ENCODE assay signal across 1 cellular context in genomic region chr19:36114763-36115452, GRCh38.
A peak's percentile ranks its signal among the peaks of the same experiment; 100 is the strongest.
TF ChIP-seq lines count a peak whose summit lies in the region.

Gene POLR2I (minus strand): TSS chr19:36114875. CDS start chr19:36114856, 19 bp downstream.

TF ChIP-seq in HEK293, 187 proteins besides CTCF, POLR2A, EP300 and RAD21 (continued from another document and continues in another):
- TF ChIP-seq, protein P1, sequence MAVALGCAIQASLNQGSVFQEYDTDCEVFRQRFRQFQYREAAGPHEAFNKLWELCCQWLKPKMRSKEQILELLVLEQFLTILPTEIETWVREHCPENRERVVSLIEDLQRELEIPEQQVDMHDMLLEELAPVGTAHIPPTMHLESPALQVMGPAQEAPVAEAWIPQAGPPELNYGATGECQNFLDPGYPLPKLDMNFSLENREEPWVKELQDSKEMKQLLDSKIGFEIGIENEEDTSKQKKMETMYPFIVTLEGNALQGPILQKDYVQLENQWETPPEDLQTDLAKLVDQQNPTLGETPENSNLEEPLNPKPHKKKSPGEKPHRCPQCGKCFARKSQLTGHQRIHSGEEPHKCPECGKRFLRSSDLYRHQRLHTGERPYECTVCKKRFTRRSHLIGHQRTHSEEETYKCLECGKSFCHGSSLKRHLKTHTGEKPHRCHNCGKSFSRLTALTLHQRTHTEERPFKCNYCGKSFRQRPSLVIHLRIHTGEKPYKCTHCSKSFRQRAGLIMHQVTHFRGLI (tag by site-specific recombination; IDR thresholded peaks at IDR 0.05), result peak; percentile 85
- TF ChIP-seq SP2 (tag by site-specific recombination; IDR thresholded peaks at IDR 0.05) (peak; percentile 98), ZNF596 (tag by site-specific recombination; IDR thresholded peaks at IDR 0.05) (peak; percentile 12; the same call in 1 of the 2 replicates), ZBTB48 (tag by site-specific recombination; IDR thresholded peaks at IDR 0.05) (no peak), ZNF660 (tag by site-specific recombination; IDR thresholded peaks at IDR 0.05) (peak; percentile 99; the same call in 1 of the 2 replicates), ZNF433 (tag by site-specific recombination; IDR thresholded peaks at IDR 0.05; ENCODE audit: low read depth) (no peak), ZNF391 (tag by site-specific recombination; IDR thresholded peaks at IDR 0.05; ENCODE audit: borderline replicate concordance, low read depth) (peak; percentile 68; the same call in 1 of the 2 replicates), ZNF341 (tag by site-specific recombination; IDR thresholded peaks at IDR 0.05; ENCODE audit: low read depth) (peak; percentile 91), ZSCAN30 (tag by site-specific recombination; IDR thresholded peaks at IDR 0.05) (peak; percentile 98), KLF7 (tag by site-specific recombination; IDR thresholded peaks at IDR 0.05; ENCODE audit: borderline replicate concordance) (peak; percentile 92), ZNF426 (tag by site-specific recombination; IDR thresholded peaks at IDR 0.05) (no peak), SP7 (tag by site-specific recombination; IDR thresholded peaks at IDR 0.05) (peak; percentile 85; the same call in 1 of the 2 replicates), ZNF48 (tag by site-specific recombination; IDR thresholded peaks at IDR 0.05) (no peak), ZNF423 (tag by site-specific recombination; IDR thresholded peaks at IDR 0.05) (no peak), ZXDB (tag by site-specific recombination; IDR thresholded peaks at IDR 0.05) (peak; percentile 92), ZNF585B (tag by site-specific recombination; IDR thresholded peaks at IDR 0.05) (no peak), ZNF121 (tag by site-specific recombination; IDR thresholded peaks at IDR 0.05) (0 out of 2 replicates have a peak, but pooled peaks have one; percentile 51), IKZF3 (tag by site-specific recombination; IDR thresholded peaks at IDR 0.05) (peak; percentile 99), ZEB2 (tag by site-specific recombination; IDR thresholded peaks at IDR 0.05) (peak; percentile 91; the same call in 1 of the 2 replicates), PATZ1 (tag by site-specific recombination; IDR thresholded peaks at IDR 0.05) (peak; percentile 76), ZNF10 (tag by site-specific recombination; IDR thresholded peaks at IDR 0.05) (peak; percentile 54; the same call in 1 of the 2 replicates), ZNF768 (tag by site-specific recombination; IDR thresholded peaks at IDR 0.05) (no peak), GLIS1 (tag by site-specific recombination; IDR thresholded peaks at IDR 0.05) (peak; percentile 41; the same call in 1 of the 2 replicates), ZNF843 (tag by site-specific recombination; IDR thresholded peaks at IDR 0.05) (peak; percentile 77), ZSCAN16 (tag by site-specific recombination; IDR thresholded peaks at IDR 0.05) (0 out of 2 replicates have a peak, but pooled peaks have one; percentile 4), SP3 (tag by site-specific recombination; IDR thresholded peaks at IDR 0.05) (peak; percentile 56), ZNF223 (tag by site-specific recombination; IDR thresholded peaks at IDR 0.05) (no peak), KLF1 (tag by site-specific recombination; IDR thresholded peaks at IDR 0.05) (peak; percentile 90), ZBTB26 (tag by site-specific recombination; optimal IDR thresholded peaks at IDR 0.05) (peak; percentile 96), ZNF26 (tag by site-specific recombination; IDR thresholded peaks at IDR 0.05) (no peak), SCRT1 (tag by site-specific recombination; IDR thresholded peaks at IDR 0.05; ENCODE audit: borderline replicate concordance) (peak; percentile 100), ZNF792 (tag by site-specific recombination; IDR thresholded peaks at IDR 0.05) (no peak), YY2 (tag by site-specific recombination; IDR thresholded peaks at IDR 0.05) (peak; percentile 93), KLF10 (tag by site-specific recombination; IDR thresholded peaks at IDR 0.05) (peak; percentile 90), ZFP69B (tag by site-specific recombination; IDR thresholded peaks at IDR 0.05) (peak; percentile 91), ZNF621 (tag by site-specific recombination; IDR thresholded peaks at IDR 0.05) (no peak), ZNF184 (tag by site-specific recombination; IDR thresholded peaks at IDR 0.05) (no peak), ZNF837 (tag by site-specific recombination; IDR thresholded peaks at IDR 0.05) (no peak), ZIC2 (tag by site-specific recombination; IDR thresholded peaks at IDR 0.05) (peak; percentile 26), ZNF629 (tag by site-specific recombination; IDR thresholded peaks at IDR 0.05) (peak; percentile 64)
- TF ChIP-seq, protein P2, sequence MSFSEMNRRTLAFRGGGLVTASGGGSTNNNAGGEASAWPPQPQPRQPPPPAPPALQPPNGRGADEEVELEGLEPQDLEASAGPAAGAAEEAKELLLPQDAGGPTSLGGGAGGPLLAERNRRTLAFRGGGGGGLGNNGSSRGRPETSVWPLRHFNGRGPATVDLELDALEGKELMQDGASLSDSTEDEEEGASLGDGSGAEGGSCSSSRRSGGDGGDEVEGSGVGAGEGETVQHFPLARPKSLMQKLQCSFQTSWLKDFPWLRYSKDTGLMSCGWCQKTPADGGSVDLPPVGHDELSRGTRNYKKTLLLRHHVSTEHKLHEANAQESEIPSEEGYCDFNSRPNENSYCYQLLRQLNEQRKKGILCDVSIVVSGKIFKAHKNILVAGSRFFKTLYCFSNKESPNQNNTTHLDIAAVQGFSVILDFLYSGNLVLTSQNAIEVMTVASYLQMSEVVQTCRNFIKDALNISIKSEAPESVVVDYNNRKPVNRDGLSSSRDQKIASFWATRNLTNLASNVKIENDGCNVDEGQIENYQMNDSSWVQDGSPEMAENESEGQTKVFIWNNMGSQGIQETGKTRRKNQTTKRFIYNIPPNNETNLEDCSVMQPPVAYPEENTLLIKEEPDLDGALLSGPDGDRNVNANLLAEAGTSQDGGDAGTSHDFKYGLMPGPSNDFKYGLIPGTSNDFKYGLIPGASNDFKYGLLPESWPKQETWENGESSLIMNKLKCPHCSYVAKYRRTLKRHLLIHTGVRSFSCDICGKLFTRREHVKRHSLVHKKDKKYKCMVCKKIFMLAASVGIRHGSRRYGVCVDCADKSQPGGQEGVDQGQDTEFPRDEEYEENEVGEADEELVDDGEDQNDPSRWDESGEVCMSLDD (tag by site-specific recombination; IDR thresholded peaks at IDR 0.05), result peak; percentile 3; the same call in 1 of the 2 replicates
- TF ChIP-seq, protein P3, sequence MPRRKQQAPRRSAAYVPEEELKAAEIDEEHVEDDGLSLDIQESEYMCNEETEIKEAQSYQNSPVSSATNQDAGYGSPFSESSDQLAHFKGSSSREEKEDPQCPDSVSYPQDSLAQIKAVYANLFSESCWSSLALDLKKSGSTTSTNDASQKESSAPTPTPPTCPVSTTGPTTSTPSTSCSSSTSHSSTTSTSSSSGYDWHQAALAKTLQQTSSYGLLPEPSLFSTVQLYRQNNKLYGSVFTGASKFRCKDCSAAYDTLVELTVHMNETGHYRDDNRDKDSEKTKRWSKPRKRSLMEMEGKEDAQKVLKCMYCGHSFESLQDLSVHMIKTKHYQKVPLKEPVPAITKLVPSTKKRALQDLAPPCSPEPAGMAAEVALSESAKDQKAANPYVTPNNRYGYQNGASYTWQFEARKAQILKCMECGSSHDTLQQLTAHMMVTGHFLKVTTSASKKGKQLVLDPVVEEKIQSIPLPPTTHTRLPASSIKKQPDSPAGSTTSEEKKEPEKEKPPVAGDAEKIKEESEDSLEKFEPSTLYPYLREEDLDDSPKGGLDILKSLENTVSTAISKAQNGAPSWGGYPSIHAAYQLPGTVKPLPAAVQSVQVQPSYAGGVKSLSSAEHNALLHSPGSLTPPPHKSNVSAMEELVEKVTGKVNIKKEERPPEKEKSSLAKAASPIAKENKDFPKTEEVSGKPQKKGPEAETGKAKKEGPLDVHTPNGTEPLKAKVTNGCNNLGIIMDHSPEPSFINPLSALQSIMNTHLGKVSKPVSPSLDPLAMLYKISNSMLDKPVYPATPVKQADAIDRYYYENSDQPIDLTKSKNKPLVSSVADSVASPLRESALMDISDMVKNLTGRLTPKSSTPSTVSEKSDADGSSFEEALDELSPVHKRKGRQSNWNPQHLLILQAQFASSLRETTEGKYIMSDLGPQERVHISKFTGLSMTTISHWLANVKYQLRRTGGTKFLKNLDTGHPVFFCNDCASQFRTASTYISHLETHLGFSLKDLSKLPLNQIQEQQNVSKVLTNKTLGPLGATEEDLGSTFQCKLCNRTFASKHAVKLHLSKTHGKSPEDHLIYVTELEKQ (tag by site-specific recombination; IDR thresholded peaks at IDR 0.05; ENCODE audit: borderline replicate concordance), result no peak
- TF ChIP-seq, protein P4, sequence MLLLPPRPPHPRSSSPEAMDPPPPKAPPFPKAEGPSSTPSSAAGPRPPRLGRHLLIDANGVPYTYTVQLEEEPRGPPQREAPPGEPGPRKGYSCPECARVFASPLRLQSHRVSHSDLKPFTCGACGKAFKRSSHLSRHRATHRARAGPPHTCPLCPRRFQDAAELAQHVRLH (tag by site-specific recombination; IDR thresholded peaks at IDR 0.05), result peak; percentile 72; the same call in 1 of the 2 replicates
- TF ChIP-seq, protein P5, sequence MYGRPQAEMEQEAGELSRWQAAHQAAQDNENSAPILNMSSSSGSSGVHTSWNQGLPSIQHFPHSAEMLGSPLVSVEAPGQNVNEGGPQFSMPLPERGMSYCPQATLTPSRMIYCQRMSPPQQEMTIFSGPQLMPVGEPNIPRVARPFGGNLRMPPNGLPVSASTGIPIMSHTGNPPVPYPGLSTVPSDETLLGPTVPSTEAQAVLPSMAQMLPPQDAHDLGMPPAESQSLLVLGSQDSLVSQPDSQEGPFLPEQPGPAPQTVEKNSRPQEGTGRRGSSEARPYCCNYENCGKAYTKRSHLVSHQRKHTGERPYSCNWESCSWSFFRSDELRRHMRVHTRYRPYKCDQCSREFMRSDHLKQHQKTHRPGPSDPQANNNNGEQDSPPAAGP (tag by site-specific recombination; IDR thresholded peaks at IDR 0.05), result peak; percentile 98
- TF ChIP-seq, protein P6, sequence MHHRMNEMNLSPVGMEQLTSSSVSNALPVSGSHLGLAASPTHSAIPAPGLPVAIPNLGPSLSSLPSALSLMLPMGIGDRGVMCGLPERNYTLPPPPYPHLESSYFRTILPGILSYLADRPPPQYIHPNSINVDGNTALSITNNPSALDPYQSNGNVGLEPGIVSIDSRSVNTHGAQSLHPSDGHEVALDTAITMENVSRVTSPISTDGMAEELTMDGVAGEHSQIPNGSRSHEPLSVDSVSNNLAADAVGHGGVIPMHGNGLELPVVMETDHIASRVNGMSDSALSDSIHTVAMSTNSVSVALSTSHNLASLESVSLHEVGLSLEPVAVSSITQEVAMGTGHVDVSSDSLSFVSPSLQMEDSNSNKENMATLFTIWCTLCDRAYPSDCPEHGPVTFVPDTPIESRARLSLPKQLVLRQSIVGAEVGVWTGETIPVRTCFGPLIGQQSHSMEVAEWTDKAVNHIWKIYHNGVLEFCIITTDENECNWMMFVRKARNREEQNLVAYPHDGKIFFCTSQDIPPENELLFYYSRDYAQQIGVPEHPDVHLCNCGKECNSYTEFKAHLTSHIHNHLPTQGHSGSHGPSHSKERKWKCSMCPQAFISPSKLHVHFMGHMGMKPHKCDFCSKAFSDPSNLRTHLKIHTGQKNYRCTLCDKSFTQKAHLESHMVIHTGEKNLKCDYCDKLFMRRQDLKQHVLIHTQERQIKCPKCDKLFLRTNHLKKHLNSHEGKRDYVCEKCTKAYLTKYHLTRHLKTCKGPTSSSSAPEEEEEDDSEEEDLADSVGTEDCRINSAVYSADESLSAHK (tag by site-specific recombination; IDR thresholded peaks at IDR 0.05), result peak; percentile 63
- TF ChIP-seq, protein P7, sequence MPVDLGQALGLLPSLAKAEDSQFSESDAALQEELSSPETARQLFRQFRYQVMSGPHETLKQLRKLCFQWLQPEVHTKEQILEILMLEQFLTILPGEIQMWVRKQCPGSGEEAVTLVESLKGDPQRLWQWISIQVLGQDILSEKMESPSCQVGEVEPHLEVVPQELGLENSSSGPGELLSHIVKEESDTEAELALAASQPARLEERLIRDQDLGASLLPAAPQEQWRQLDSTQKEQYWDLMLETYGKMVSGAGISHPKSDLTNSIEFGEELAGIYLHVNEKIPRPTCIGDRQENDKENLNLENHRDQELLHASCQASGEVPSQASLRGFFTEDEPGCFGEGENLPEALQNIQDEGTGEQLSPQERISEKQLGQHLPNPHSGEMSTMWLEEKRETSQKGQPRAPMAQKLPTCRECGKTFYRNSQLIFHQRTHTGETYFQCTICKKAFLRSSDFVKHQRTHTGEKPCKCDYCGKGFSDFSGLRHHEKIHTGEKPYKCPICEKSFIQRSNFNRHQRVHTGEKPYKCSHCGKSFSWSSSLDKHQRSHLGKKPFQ (tag by site-specific recombination; IDR thresholded peaks at IDR 0.05), result peak; percentile 11; the same call in 1 of the 2 replicates
